ENCODE assay signal across 19 cellular contexts in genomic region chr11:35523861-35524260, GRCh38. TPM values are rescaled to one million over a fixed set of nuclear protein-coding genes. Genes with fewer than 3 reads are reported as not detected.
DNase-seq lines count a peak whose midpoint lies in the region; ATAC-seq and TF ChIP-seq lines count a peak whose summit lies in the region.
"Had no signal": no experiment of that assay in that cellular context is flagged by ENCODE, and none has a peak within 500 bp of the region (broad histone marks: within the 10 kb centered on the region; RNA-seq: fewer than 3 reads in every experiment).

No MANE protein-coding gene starts in this region.

- ATAC-seq in GM21528 (IDR thresholded peaks at IDR 0.05; ENCODE audit: low FRiP score, unreplicated experiment) (no peak), HG03439 (IDR thresholded peaks at IDR 0.05; ENCODE audit: unreplicated experiment) (no peak)
- ATAC-seq: left colon, pancreas had no signal

- H3K27me3 ChIP-seq in adipocyte (replicated peaks; ENCODE audit: control insufficient read depth, insufficient read depth, low read length) = no peaks in the 10 kb centered on the region
- H3K27me3 ChIP-seq in smooth muscle cell (ENCODE audit: low read depth) = no peaks in the 10 kb centered on the region
- H3K27me3 ChIP-seq: pancreas, testis had no signal

- no peak overlapping the region for H3K27ac Mint-ChIP-seq in glutamatergic neuron (ENCODE audit: unreplicated experiment)
- H3K27ac Mint-ChIP-seq: activated CD4-positive, alpha-beta T cell treated with anti-CD3 and anti-CD28 coated beads, Interleukin-2, amount 10 ng/mL, durations not matched to agents 7 days and 5 days had no signal

- no peaks in the 10 kb centered on the region for H3K9me3 ChIP-seq in adipocyte (ENCODE audit: control insufficient read depth, low read length)
- H3K9me3 ChIP-seq in smooth muscle cell (replicated peaks; ENCODE audit: low read depth) = no peaks in the 10 kb centered on the region
- H3K9me3 ChIP-seq: pancreas, testis had no signal

- H3K9ac ChIP-seq in adipocyte (ENCODE audit: low read length) = peak overlapping the region; percentile 23
- peak overlapping the region; percentile 15 for H3K9ac ChIP-seq in smooth muscle cell (ENCODE audit: low read depth)

- no peaks in the 10 kb centered on the region for H3K36me3 ChIP-seq in adipocyte (ENCODE audit: control insufficient read depth, insufficient read depth, low read length, severe bottlenecking)
- H3K36me3 ChIP-seq in smooth muscle cell (ENCODE audit: low read depth) = no peaks in the 10 kb centered on the region
- H3K36me3 ChIP-seq: pancreas had no signal

- peaks cover 13% of the 10 kb centered on the region for H3K79me2 ChIP-seq in smooth muscle cell (ENCODE audit: low read depth)

- peak overlapping the region; percentile 2; the same call in 1 of the 2 replicates for H3K4me3 ChIP-seq in AG09309 (ENCODE audit: control insufficient read depth, low read depth, low read length)
- peak overlapping the region; percentile 8 for H3K4me3 ChIP-seq in adipocyte (ENCODE audit: low read length)
- H3K4me3 ChIP-seq in foreskin fibroblast (ENCODE audit: low read depth in 1 of 2, low read length in 2 of 2) = peak overlapping the region; percentile 74 to 78
- H3K4me3 ChIP-seq in smooth muscle cell = peak overlapping the region; percentile 15
- H3K4me3 ChIP-seq: pancreas, testis had no signal

- H3K36me3 Mint-ChIP-seq in glutamatergic neuron (ENCODE audit: unreplicated experiment) = peaks cover 5% of the 10 kb centered on the region

- H3K4me1 ChIP-seq in adipocyte (ENCODE audit: control insufficient read depth, insufficient read depth, low read length) = peaks cover 34% of the 10 kb centered on the region
- H3K4me1 ChIP-seq in smooth muscle cell (ENCODE audit: low read depth) = peaks cover 26% of the 10 kb centered on the region
- H3K4me1 ChIP-seq: pancreas had no signal

- peak overlapping the region; percentile 92 for H3K4me2 ChIP-seq in smooth muscle cell

- no peaks in the 10 kb centered on the region for H4K20me1 ChIP-seq in smooth muscle cell (ENCODE audit: low read depth)

- H3K9me3 Mint-ChIP-seq in glutamatergic neuron (ENCODE audit: unreplicated experiment) = peaks cover 2% of the 10 kb centered on the region
- H3K9me3 Mint-ChIP-seq: activated CD4-positive, alpha-beta T cell treated with anti-CD3 and anti-CD28 coated beads, Interleukin-2, amount 10 ng/mL, durations not matched to agents 7 days and 5 days had no signal

- no peak overlapping the region for H3K4me3 Mint-ChIP-seq in glutamatergic neuron (ENCODE audit: unreplicated experiment)
- H3K4me3 Mint-ChIP-seq: activated CD4-positive, alpha-beta T cell treated with anti-CD3 and anti-CD28 coated beads, Interleukin-2, amount 10 ng/mL, durations not matched to agents 7 days and 5 days had no signal

- H2AFZ ChIP-seq in smooth muscle cell (ENCODE audit: low read depth) = peak overlapping the region; percentile 14

- H3K27ac ChIP-seq in smooth muscle cell (ENCODE audit: low read depth) = peak overlapping the region; percentile 66
- H3K27ac ChIP-seq: pancreas, testis had no signal

- WGBS in smooth muscle cell (ENCODE audit: low lambda C conversion rate) = 80% methylated on average over 5 of the region's 5 CpGs

- DNase-seq in AG09309 (ENCODE audit: low read depth) = no peak
- DNase-seq in adipocyte (ENCODE audit: low read depth) = no peak
- no peak for DNase-seq in foreskin fibroblast
- DNase-seq in smooth muscle cell (lab: John Stamatoyannopoulos, UW; ENCODE audit: unreplicated experiment) = no peak
- DNase-seq in nucleus accumbens (lab: John Stamatoyannopoulos, UW) = no peak
- no peak for DNase-seq in glutamatergic neuron
- DNase-seq: activated CD4-positive, alpha-beta T cell treated with anti-CD3 and anti-CD28 coated beads, Interleukin-2, amount 10 ng/mL, durations not matched to agents 7 days and 5 days; activated CD8-positive, alpha-beta memory T cell treated with anti-CD3 and anti-CD28 coated beads, Interleukin-2, amount 50 U/mL, for 48 hours; activated effector memory CD4-positive, alpha-beta T cell treated with anti-CD3 and anti-CD28 coated beads, Interleukin-2, amount 50 U/mL, for 16 hours; cerebellar nuclear complex; DND-41; left colon; NCI-H345; NK-92 treated with Interleukin-12 subunit alpha and Interleukin-12 subunit beta, amount 100 ng/mL, for 24 hours; pancreas; stimulated activated CD4-positive, alpha-beta T cell treated with anti-CD3 and anti-CD28 coated beads, Interleukin-4, amount 100 ng/mL, for 4 hours; testis had no signal

- no peak for TF ChIP-seq CTCF in AG09309 (IDR thresholded peaks at IDR 0.05; ENCODE audit: control insufficient read depth, insufficient read depth, low read depth, low read length, missing control alignments)
- TF ChIP-seq CTCF in foreskin fibroblast (IDR thresholded peaks at IDR 0.05; ENCODE audit: low read depth, low read length) = no peak
- no peak for TF ChIP-seq CTCF in smooth muscle cell (IDR thresholded peaks at IDR 0.05; ENCODE audit: borderline replicate concordance, insufficient read depth, poor library complexity, severe bottlenecking)
- no peak for TF ChIP-seq CTCF in glutamatergic neuron (IDR thresholded peaks at IDR 0.05; ENCODE audit: partially characterized antibody, unreplicated experiment)

- no peaks in the 10 kb centered on the region for H3K27me3 Mint-ChIP-seq in glutamatergic neuron (ENCODE audit: unreplicated experiment)

- H3F3A ChIP-seq in smooth muscle cell (ENCODE audit: low read depth) = no peaks in the 10 kb centered on the region

- peaks cover 9% of the 10 kb centered on the region for H3K4me1 Mint-ChIP-seq in glutamatergic neuron (ENCODE audit: low read depth, unreplicated experiment)
- H3K4me1 Mint-ChIP-seq: activated CD4-positive, alpha-beta T cell treated with anti-CD3 and anti-CD28 coated beads, Interleukin-2, amount 10 ng/mL, durations not matched to agents 7 days and 5 days had no signal

RNA-seq across cellular contexts. Expression of gene PAMR1, which starts 1.6 kb away (rescaled TPM):
- 87.7 and 92.7 TPM in 2 replicates for total RNA-seq in smooth muscle cell
- 93.2 and 128 TPM in 2 replicates for polyA plus RNA-seq in smooth muscle cell
- 10.6 TPM for total RNA-seq in glutamatergic neuron (ENCODE audit: unreplicated experiment)
- total RNA-seq: activated CD4-positive, alpha-beta T cell treated with anti-CD3 and anti-CD28 coated beads, Interleukin-2, amount 10 ng/mL, durations not matched to agents 7 days and 5 days had no signal

Comparison
In these comparisons a context has a peak if more than half of its experiments do, and no peak if none do; other contexts are left out.
1. H3K4me3 ChIP-seq: peak in every context shown above with its lines; median percentile 76 in foreskin fibroblast; 15 in smooth muscle cell; 8 in adipocyte; 2 in AG09309.